In the genomic region with DNA sequence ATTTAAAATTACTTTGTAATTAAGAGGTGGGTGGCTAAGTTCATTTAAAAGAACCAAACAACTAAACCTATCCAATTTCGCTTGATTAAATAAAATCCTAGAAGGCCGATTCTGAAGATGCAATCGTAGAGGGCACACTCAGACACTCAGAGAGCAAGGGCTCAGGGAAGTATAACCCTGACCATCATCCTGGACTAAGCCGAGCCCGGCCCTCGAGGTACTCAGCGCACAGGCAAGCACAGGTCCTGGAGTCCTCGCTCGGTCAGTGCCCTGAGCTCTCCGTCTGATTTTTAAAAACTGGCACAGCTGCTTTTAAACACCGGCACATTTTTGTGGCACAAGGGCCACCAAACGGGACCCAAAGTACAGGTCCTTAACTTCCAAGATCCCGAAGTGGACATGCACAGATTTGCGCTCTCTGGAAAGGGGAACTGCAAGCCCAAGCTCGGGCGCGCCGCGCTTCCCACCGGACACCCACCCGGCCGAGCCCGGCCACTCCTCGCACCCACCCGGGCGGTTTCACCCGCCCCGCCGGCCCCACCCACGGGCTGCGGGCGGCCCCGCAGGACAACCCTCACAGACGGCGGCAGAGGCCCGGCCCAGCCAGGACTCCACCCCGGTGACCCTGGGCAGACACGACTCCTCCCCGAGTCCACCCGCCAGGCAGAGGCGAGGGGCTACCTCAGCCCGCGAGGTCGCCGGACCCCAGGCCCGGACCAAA, we compare ENCODE assay signal across 8 cellular contexts.
DNase-seq lines count a peak whose midpoint lies in the region; ATAC-seq and TF ChIP-seq lines count a peak whose summit lies in the region.
"Not testable (repeated sequence)": the region's sequence is repeated elsewhere in the genome, so short reads cannot be mapped to it uniquely, and the experiment has no call there.

No MANE protein-coding gene starts in this region.

- not testable (repeated sequence) for H3K9me3 ChIP-seq in DOHH2 (ENCODE audit: control insufficient read depth, insufficient read depth, low read length); SU-DHL-6 (ENCODE audit: insufficient read depth, low read length)

- not testable (repeated sequence) for H3K27ac Mint-ChIP-seq in glutamatergic neuron (ENCODE audit: unreplicated experiment); stimulated activated naive CD8-positive, alpha-beta T cell treated with anti-CD3 and anti-CD28 coated beads, Interleukin-15, Interleukin-2, amounts not matched to agents 100 ng/mL and 50 ng/mL, for 24 hours
- peak overlapping the region in 2 of 10 donors; percentile 16 to 38 for H3K27ac Mint-ChIP-seq in naive thymus-derived CD8-positive, alpha-beta T cell

- POLR2A ChIA-PET in naive thymus-derived CD8-positive, alpha-beta T cell (lab: Charles Lee) = not testable (repeated sequence)

- not testable (repeated sequence) for H3K9me2 ChIP-seq in DOHH2 (replicated peaks; ENCODE audit: control insufficient read depth, low read length); SU-DHL-6 (replicated peaks; ENCODE audit: insufficient read depth, low read length)

- peak overlapping the region; percentile 36; the same call in 1 of the 2 replicates for H3K4me2 ChIP-seq in DOHH2 (ENCODE audit: low read length)
- not testable (repeated sequence) for H3K4me2 ChIP-seq in SU-DHL-6 (ENCODE audit: low read depth, low read length, poor library complexity, severe bottlenecking)

- H3K9ac ChIP-seq in SU-DHL-6 (ENCODE audit: low read length) = peak overlapping the region; percentile 77

- H3K36me3 Mint-ChIP-seq in glutamatergic neuron (ENCODE audit: unreplicated experiment); naive thymus-derived CD8-positive, alpha-beta T cell; stimulated activated naive CD8-positive, alpha-beta T cell treated with anti-CD3 and anti-CD28 coated beads, Interleukin-15, Interleukin-2, amounts not matched to agents 100 ng/mL and 50 ng/mL, for 24 hours (ENCODE audit: low read depth): not testable (repeated sequence)

- not testable (repeated sequence) for H3K27ac ChIP-seq in DOHH2 (ENCODE audit: low read depth, low read length); SU-DHL-6 (ENCODE audit: low read depth, low read length)

- not testable (repeated sequence) for H2AFZ ChIP-seq in SU-DHL-6 (ENCODE audit: low read depth, low read length, severe bottlenecking)

- H4K20me1 ChIP-seq in DOHH2 (ENCODE audit: control insufficient read depth, insufficient read depth, low read depth, low read length); SU-DHL-6 (ENCODE audit: low read depth, low read length): not testable (repeated sequence)

- not testable (repeated sequence) for H3K9me3 Mint-ChIP-seq in glutamatergic neuron (ENCODE audit: unreplicated experiment); naive thymus-derived CD8-positive, alpha-beta T cell; stimulated activated naive CD8-positive, alpha-beta T cell treated with anti-CD3 and anti-CD28 coated beads, Interleukin-15, Interleukin-2, amounts not matched to agents 100 ng/mL and 50 ng/mL, for 24 hours

- H3F3A ChIP-seq in DOHH2 (ENCODE audit: control insufficient read depth, insufficient read depth); SU-DHL-6 (ENCODE audit: insufficient read depth): not testable (repeated sequence)

- peak overlapping the region; percentile 80 for H3K4me3 ChIP-seq in DOHH2 (ENCODE audit: low read length)
- H3K4me3 ChIP-seq in SU-DHL-6 (ENCODE audit: insufficient read depth, low read length, poor library complexity, severe bottlenecking) = peak overlapping the region; percentile 45

- not testable (repeated sequence) for H3K36me3 ChIP-seq in DOHH2 (ENCODE audit: control insufficient read depth, low read length); SU-DHL-6 (ENCODE audit: low read length)

- H3K4me3 Mint-ChIP-seq in glutamatergic neuron (ENCODE audit: unreplicated experiment) = not testable (repeated sequence)
- H3K4me3 Mint-ChIP-seq in naive thymus-derived CD8-positive, alpha-beta T cell = peak overlapping the region in 7 of 10 donors; percentile 16 to 57 (median 34)
- H3K4me3 Mint-ChIP-seq in stimulated activated naive CD8-positive, alpha-beta T cell treated with anti-CD3 and anti-CD28 coated beads, Interleukin-15, Interleukin-2, amounts not matched to agents 100 ng/mL and 50 ng/mL, for 24 hours = peak overlapping the region; percentile 66

- DNase-seq in amniotic epithelial cell (ENCODE audit: low read depth) (peak; percentile 17), glutamatergic neuron (peak; percentile 38)
- peak in 7 of 10 donors; percentile 5 to 31 (median 21) for DNase-seq in naive thymus-derived CD8-positive, alpha-beta T cell

- TF ChIP-seq CTCF in DOHH2 (IDR thresholded peaks at IDR 0.05; ENCODE audit: low read depth, low read length, poor library complexity, severe bottlenecking); SU-DHL-6 (IDR thresholded peaks at IDR 0.05; ENCODE audit: insufficient read depth, low read length, poor library complexity, severe bottlenecking); glutamatergic neuron (IDR thresholded peaks at IDR 0.05; ENCODE audit: partially characterized antibody, unreplicated experiment): not testable (repeated sequence)

- not testable (repeated sequence) for H3K27me3 Mint-ChIP-seq in glutamatergic neuron (ENCODE audit: unreplicated experiment); naive thymus-derived CD8-positive, alpha-beta T cell; stimulated activated naive CD8-positive, alpha-beta T cell treated with anti-CD3 and anti-CD28 coated beads, Interleukin-15, Interleukin-2, amounts not matched to agents 100 ng/mL and 50 ng/mL, for 24 hours

- not testable (repeated sequence) for H3K4me1 Mint-ChIP-seq in glutamatergic neuron (ENCODE audit: low read depth, unreplicated experiment); stimulated activated naive CD8-positive, alpha-beta T cell treated with anti-CD3 and anti-CD28 coated beads, Interleukin-15, Interleukin-2, amounts not matched to agents 100 ng/mL and 50 ng/mL, for 24 hours (ENCODE audit: low read depth)
- H3K4me1 Mint-ChIP-seq in naive thymus-derived CD8-positive, alpha-beta T cell = peaks cover 0 to 14% (median 5%) of the 10 kb centered on the region in 4 donors

- H3K27me3 ChIP-seq in DOHH2 (ENCODE audit: control insufficient read depth, low read length); SU-DHL-6 (ENCODE audit: low read length): not testable (repeated sequence)

- H3K79me2 ChIP-seq in DOHH2 (ENCODE audit: control insufficient read depth, low read length); SU-DHL-6 (ENCODE audit: insufficient read depth, low read length): not testable (repeated sequence)

- ATAC-seq in GM21529 (IDR thresholded peaks at IDR 0.05; ENCODE audit: unreplicated experiment) (peak; percentile 46), HG03342 (IDR thresholded peaks at IDR 0.05; ENCODE audit: unreplicated experiment) (peak; percentile 44)
- peak; percentile 16 to 41 for ATAC-seq in naive thymus-derived CD8-positive, alpha-beta T cell

- H3K4me1 ChIP-seq in DOHH2 (ENCODE audit: control insufficient read depth, low read length) = not testable (repeated sequence)
